ENCODE assay signal across 20 cellular contexts in the genomic region with DNA sequence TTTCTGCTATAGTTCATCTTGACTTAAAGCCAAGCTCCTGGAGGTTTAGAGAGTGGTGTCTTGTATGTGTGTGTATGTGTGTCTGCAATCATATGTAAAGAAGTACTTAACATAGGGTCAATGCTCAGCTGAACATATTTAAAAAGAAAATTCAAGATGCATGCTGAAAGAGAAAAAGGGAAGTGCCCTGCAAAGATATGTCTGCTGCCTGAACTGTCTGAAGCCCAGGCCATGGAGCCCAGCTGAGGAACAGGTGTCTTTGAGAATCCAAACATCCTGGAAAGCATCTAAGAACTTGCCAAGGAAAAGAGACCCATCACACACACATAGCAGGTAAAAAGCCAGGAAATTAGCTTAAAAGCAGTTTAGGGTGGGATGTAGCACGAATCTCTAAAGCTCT. TPM values are rescaled to one million over a fixed set of nuclear protein-coding genes. Genes with fewer than 3 reads are reported as not detected.
A peak's percentile ranks its signal among the peaks of the same experiment; 100 is the strongest.
DNase-seq lines count a peak whose midpoint lies in the region; ATAC-seq, FAIRE-seq and TF ChIP-seq lines count a peak whose summit lies in the region.
"Had no signal": no experiment of that assay in that cellular context is flagged by ENCODE, and none has a peak within 500 bp of the region (broad histone marks: within the 10 kb centered on the region; RNA-seq: fewer than 3 reads in every experiment).

No MANE protein-coding gene starts in this region.

- intact Hi-C loops in activated CD4-positive, alpha-beta memory T cell treated with anti-CD3 and anti-CD28 coated beads for 36 hours (cut with micrococcal nuclease) = loop anchor here (5.0 kb wide), 1 partner anchor 297 kb away; no protein-coding TSS in a partner anchor
- intact Hi-C loops in posterior cingulate gyrus (cut with DNase I) = no loop called here

- peaks cover 10% of the 10 kb centered on the region for H3K9me3 Mint-ChIP-seq in activated CD4-positive, alpha-beta memory T cell treated with anti-CD3 and anti-CD28 coated beads, Interleukin-2, amount 10 ng/mL, durations not matched to agents 7 days and 5 days
- H3K9me3 Mint-ChIP-seq in activated CD4-positive, alpha-beta memory T cell treated with anti-CD3 and anti-CD28 coated beads for 36 hours = no peaks in the 10 kb centered on the region
- no peaks in the 10 kb centered on the region for H3K9me3 Mint-ChIP-seq in activated T-helper 17 cell treated with anti-CD3 and anti-CD28 coated beads, Interleukin-2, amount 50 U/mL, for 72 hours
- H3K9me3 Mint-ChIP-seq: HFFc6, T-cell had no signal

- TF ChIP-seq CTCF in NB4 (IDR thresholded peaks at IDR 0.05; ENCODE audit: low read depth, low read length) = no peak

- peaks cover 25% of the 10 kb centered on the region for H3K36me3 Mint-ChIP-seq in activated CD4-positive, alpha-beta memory T cell treated with anti-CD3 and anti-CD28 coated beads, Interleukin-2, amount 10 ng/mL, durations not matched to agents 7 days and 5 days (ENCODE audit: low read depth)
- H3K36me3 Mint-ChIP-seq in activated CD4-positive, alpha-beta memory T cell treated with anti-CD3 and anti-CD28 coated beads for 36 hours = no peaks in the 10 kb centered on the region
- no peaks in the 10 kb centered on the region for H3K36me3 Mint-ChIP-seq in activated T-helper 17 cell treated with anti-CD3 and anti-CD28 coated beads, Interleukin-2, amount 50 U/mL, for 72 hours (ENCODE audit: low read depth)
- H3K36me3 Mint-ChIP-seq: T-cell had no signal

- POLR2A ChIA-PET in activated CD4-positive, alpha-beta memory T cell treated with anti-CD3 and anti-CD28 coated beads, Interleukin-2, amount 10 ng/mL, durations not matched to agents 7 days and 5 days (lab: Charles Lee) = interaction anchor here (1.7 kb wide), 1 partner anchor 59 kb away, joined by 5 read pairs; no protein-coding TSS in a partner anchor
- POLR2A ChIA-PET in activated CD4-positive, alpha-beta memory T cell treated with anti-CD3 and anti-CD28 coated beads for 36 hours (lab: Charles Lee) = no interaction called here

- FAIRE-seq in H54 (lab: Jason Lieb, UNC) = no peak
- FAIRE-seq: GM12892, H1 had no signal

- DNase-seq in activated CD4-positive, alpha-beta memory T cell treated with anti-CD3 and anti-CD28 coated beads, Interleukin-2, amount 10 ng/mL, durations not matched to agents 7 days and 5 days = no peak
- DNase-seq in activated CD4-positive, alpha-beta memory T cell treated with anti-CD3 and anti-CD28 coated beads for 36 hours = no peak
- DNase-seq in NB4 (ENCODE audit: low read depth) = peak; percentile 60
- no peak for DNase-seq in germinal center (ENCODE audit: low spot score)
- no peak for DNase-seq in H54 (ENCODE audit: insufficient read length, low spot score)
- no peak for DNase-seq in posterior cingulate gyrus
- DNase-seq: BE2C, HFFc6, MM.1S, NCI-H1694 treated with DMSO at 0.1 percent for 48 hours, NCI-H446, NCI-H526, SHP77 treated with DMSO at 0.1 percent for 48 hours, T-cell had no signal

- H3K4me3 ChIP-seq in NB4 (ENCODE audit: low read depth, low read length) = no peak overlapping the region

- TF ChIP-seq POLR2A in NB4 (IDR thresholded peaks at IDR 0.05; ENCODE audit: extremely low read depth, insufficient read length) = no peak
- TF ChIP-seq POLR2A in H54 (IDR thresholded peaks at IDR 0.05; ENCODE audit: low read depth, low read length) = no peak

- H3K4me3 Mint-ChIP-seq in activated CD4-positive, alpha-beta memory T cell treated with anti-CD3 and anti-CD28 coated beads, Interleukin-2, amount 10 ng/mL, durations not matched to agents 7 days and 5 days = no peak overlapping the region
- H3K4me3 Mint-ChIP-seq in activated CD4-positive, alpha-beta memory T cell treated with anti-CD3 and anti-CD28 coated beads for 36 hours = no peak overlapping the region
- no peak overlapping the region for H3K4me3 Mint-ChIP-seq in activated T-helper 17 cell treated with anti-CD3 and anti-CD28 coated beads, Interleukin-2, amount 50 U/mL, for 72 hours
- H3K4me3 Mint-ChIP-seq: HFFc6, T-cell had no signal

- peak overlapping the region; percentile 53 for H3K27ac Mint-ChIP-seq in activated CD4-positive, alpha-beta memory T cell treated with anti-CD3 and anti-CD28 coated beads, Interleukin-2, amount 10 ng/mL, durations not matched to agents 7 days and 5 days
- no peak overlapping the region for H3K27ac Mint-ChIP-seq in activated CD4-positive, alpha-beta memory T cell treated with anti-CD3 and anti-CD28 coated beads for 36 hours
- H3K27ac Mint-ChIP-seq in activated T-helper 17 cell treated with anti-CD3 and anti-CD28 coated beads, Interleukin-2, amount 50 U/mL, for 72 hours = peak overlapping the region; percentile 16
- H3K27ac Mint-ChIP-seq: HFFc6, T-cell had no signal

- ATAC-seq in activated T-helper 17 cell treated with anti-CD3 and anti-CD28 coated beads, Interleukin-2, amount 50 U/mL, for 72 hours (replicated peaks) = no peak
- ATAC-seq: SK-N-SH treated with all-trans-retinoic acid at 6 μM for 48 hours, T-cell had no signal

- H3K27me3 Mint-ChIP-seq in activated CD4-positive, alpha-beta memory T cell treated with anti-CD3 and anti-CD28 coated beads, Interleukin-2, amount 10 ng/mL, durations not matched to agents 7 days and 5 days = no peaks in the 10 kb centered on the region
- no peaks in the 10 kb centered on the region for H3K27me3 Mint-ChIP-seq in activated CD4-positive, alpha-beta memory T cell treated with anti-CD3 and anti-CD28 coated beads for 36 hours
- H3K27me3 Mint-ChIP-seq in activated T-helper 17 cell treated with anti-CD3 and anti-CD28 coated beads, Interleukin-2, amount 50 U/mL, for 72 hours = no peaks in the 10 kb centered on the region

- CTCF ChIA-PET in activated CD4-positive, alpha-beta memory T cell treated with anti-CD3 and anti-CD28 coated beads, Interleukin-2, amount 10 ng/mL, durations not matched to agents 7 days and 5 days (lab: Charles Lee) = interaction anchor here (0.7 to 1.4 kb wide), 3 partner anchors 22 to 59 kb away, joined by 3 read pairs; no protein-coding TSS in a partner anchor
- CTCF ChIA-PET in activated CD4-positive, alpha-beta memory T cell treated with anti-CD3 and anti-CD28 coated beads for 36 hours (lab: Charles Lee) = interaction anchor here (0.8 kb wide), 1 partner anchor 59 kb away, joined by 3 read pairs; no protein-coding TSS in a partner anchor

- H3K4me1 Mint-ChIP-seq in activated CD4-positive, alpha-beta memory T cell treated with anti-CD3 and anti-CD28 coated beads, Interleukin-2, amount 10 ng/mL, durations not matched to agents 7 days and 5 days = peaks cover 34% of the 10 kb centered on the region
- H3K4me1 Mint-ChIP-seq in activated CD4-positive, alpha-beta memory T cell treated with anti-CD3 and anti-CD28 coated beads for 36 hours (ENCODE audit: low read depth) = peaks cover 29% of the 10 kb centered on the region
- H3K4me1 Mint-ChIP-seq in activated T-helper 17 cell treated with anti-CD3 and anti-CD28 coated beads, Interleukin-2, amount 50 U/mL, for 72 hours = peaks cover 14% of the 10 kb centered on the region

RNA-seq across cellular contexts. Expression of a gene that starts 6.6 kb away (rescaled TPM):
- not detected for total RNA-seq in activated CD4-positive, alpha-beta memory T cell treated with anti-CD3 and anti-CD28 coated beads, Interleukin-2, amount 10 ng/mL, durations not matched to agents 7 days and 5 days
- not detected for total RNA-seq in activated CD4-positive, alpha-beta memory T cell treated with anti-CD3 and anti-CD28 coated beads for 36 hours
- total RNA-seq in activated T-helper 17 cell treated with anti-CD3 and anti-CD28 coated beads, Interleukin-2, amount 50 U/mL, for 72 hours = not detected
- total RNA-seq: A673, H1, HFFc6, LHCN-M2, T-cell had no signal

RNA-seq across cellular contexts. Expression of a gene that starts 14.4 kb away (rescaled TPM):
- total RNA-seq in activated CD4-positive, alpha-beta memory T cell treated with anti-CD3 and anti-CD28 coated beads, Interleukin-2, amount 10 ng/mL, durations not matched to agents 7 days and 5 days = not detected
- not detected for total RNA-seq in activated CD4-positive, alpha-beta memory T cell treated with anti-CD3 and anti-CD28 coated beads for 36 hours
- total RNA-seq in activated T-helper 17 cell treated with anti-CD3 and anti-CD28 coated beads, Interleukin-2, amount 50 U/mL, for 72 hours = not detected
- total RNA-seq: A673, H1, HFFc6, LHCN-M2, T-cell had no signal

RNA-seq across cellular contexts. Expression of a gene that starts 18.9 kb away (rescaled TPM):
- not detected for total RNA-seq in activated CD4-positive, alpha-beta memory T cell treated with anti-CD3 and anti-CD28 coated beads, Interleukin-2, amount 10 ng/mL, durations not matched to agents 7 days and 5 days
- total RNA-seq in activated CD4-positive, alpha-beta memory T cell treated with anti-CD3 and anti-CD28 coated beads for 36 hours = not detected
- total RNA-seq in activated T-helper 17 cell treated with anti-CD3 and anti-CD28 coated beads, Interleukin-2, amount 50 U/mL, for 72 hours = not detected
- total RNA-seq: A673, H1, HFFc6, LHCN-M2, T-cell had no signal

RNA-seq across cellular contexts. Expression of a gene that starts 49.1 kb away (rescaled TPM):
- total RNA-seq in activated CD4-positive, alpha-beta memory T cell treated with anti-CD3 and anti-CD28 coated beads, Interleukin-2, amount 10 ng/mL, durations not matched to agents 7 days and 5 days = 10 to 100 TPM; 77.0 to 77.7 TPM
- 10 to 100 TPM; 80.2 to 80.5 TPM for total RNA-seq in activated CD4-positive, alpha-beta memory T cell treated with anti-CD3 and anti-CD28 coated beads for 36 hours
- 10 to 100 TPM; 51.2 to 92.8 TPM for total RNA-seq in activated T-helper 17 cell treated with anti-CD3 and anti-CD28 coated beads, Interleukin-2, amount 50 U/mL, for 72 hours
